8 cellular contexts compared by ENCODE assay signal in the genomic region with DNA sequence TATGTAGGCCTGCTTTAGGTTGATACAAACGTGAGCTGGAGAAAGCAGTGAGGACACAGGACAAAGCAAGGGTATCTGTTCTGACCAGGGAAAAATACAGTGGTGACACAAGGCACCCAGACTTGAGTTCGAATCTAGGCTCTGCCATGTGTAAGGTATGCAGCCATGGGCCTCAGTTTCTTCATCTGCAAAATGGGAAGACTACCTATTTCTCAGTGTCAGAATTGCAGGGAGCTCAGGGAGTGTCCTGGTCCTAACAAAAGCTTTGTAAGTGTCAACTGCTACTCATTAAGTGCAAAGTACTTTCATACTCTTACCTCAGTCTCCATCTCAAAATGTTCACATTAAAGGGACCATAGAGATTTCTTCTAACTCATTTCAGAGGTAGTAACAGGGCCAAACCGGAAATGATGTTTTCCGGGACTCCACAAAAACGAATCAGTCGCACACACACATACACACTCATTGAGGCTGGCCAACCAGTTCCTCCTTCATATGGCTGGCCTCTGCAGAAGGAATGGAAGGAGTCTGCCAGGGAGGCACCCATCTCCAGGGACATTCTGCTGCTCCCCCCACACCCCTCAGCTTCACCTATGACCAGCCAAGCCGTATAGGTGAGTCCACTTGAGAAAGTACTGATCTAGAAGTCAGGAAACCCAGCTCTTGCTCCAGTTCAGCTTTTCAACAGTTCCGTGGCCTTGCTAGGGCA. TPM values are rescaled to one million over a fixed set of nuclear protein-coding genes. Genes with fewer than 3 reads are reported as not detected.
DNase-seq lines count a peak whose midpoint lies in the region; ATAC-seq and TF ChIP-seq lines count a peak whose summit lies in the region.

No MANE protein-coding gene starts in this region.

- H4K20me1 ChIP-seq in Loucy (ENCODE audit: insufficient read depth, low read length, poor library complexity, severe bottlenecking): peaks cover 61% of the 10 kb centered on the region

- H3K79me2 ChIP-seq in Loucy (ENCODE audit: insufficient read depth, low read length): peaks cover 97% of the 10 kb centered on the region

- peak overlapping the region; percentile 71 for H3K4me3 ChIP-seq in Loucy (ENCODE audit: low read length, poor library complexity, severe bottlenecking)
- no peak overlapping the region for H3K4me3 ChIP-seq in colonic mucosa
- no peak overlapping the region for H3K4me3 ChIP-seq in sigmoid colon

- TF ChIP-seq POLR2A in sigmoid colon (IDR thresholded peaks at IDR 0.05): no peak

- intact Hi-C loops in colonic mucosa (cut with DNase I): no loop called here
- intact Hi-C loops in sigmoid colon (cut with DNase I): loop anchor here (10.0 kb wide), 1 partner anchor 54 kb away; a partner anchor contains a TSS

- 30 to 47% methylated on average over 8 of the region's 8 CpGs for WGBS in sigmoid colon, 2 donors

- no peak for ATAC-seq in HG03108 (IDR thresholded peaks at IDR 0.05; ENCODE audit: unreplicated experiment)

- DNase-seq in GM13977 (ENCODE audit: low spot score) (peak; percentile 38), colonic mucosa (no peak), sigmoid colon (no peak), retina (no peak), GM20000 (ENCODE audit: low spot score) (no peak), COLO668 (lab: John Stamatoyannopoulos, UW; ENCODE audit: unreplicated experiment) (no peak)

- TF ChIP-seq EP300 in sigmoid colon (IDR thresholded peaks at IDR 0.05): no peak

- peaks cover 89% of the 10 kb centered on the region for H3K4me1 ChIP-seq in Loucy (ENCODE audit: insufficient read depth, low read length, poor library complexity, severe bottlenecking)
- H3K4me1 ChIP-seq in colonic mucosa: peaks cover 91% of the 10 kb centered on the region
- H3K4me1 ChIP-seq in sigmoid colon: peaks cover 0 to 100% (median 100%) of the 10 kb centered on the region in 4 donors

- no peaks in the 10 kb centered on the region for H3K9me2 ChIP-seq in Loucy (replicated peaks; ENCODE audit: low read depth, low read length)

- TF ChIP-seq CTCF in GM13977 (IDR thresholded peaks at IDR 0.05; ENCODE audit: extremely low read depth, insufficient read depth, missing control alignments) (no peak), Loucy (conservative IDR thresholded peaks at IDR 0.05; ENCODE audit: low read length) (no peak), colonic mucosa (IDR thresholded peaks at IDR 0.05) (no peak), sigmoid colon (IDR thresholded peaks at IDR 0.05) (no peak), GM20000 (IDR thresholded peaks at IDR 0.05; ENCODE audit: extremely low read depth, missing control alignments) (no peak)

- H3K9ac ChIP-seq in Loucy (ENCODE audit: low read depth, low read length, poor library complexity, severe bottlenecking) (peak overlapping the region; percentile 76), colonic mucosa (ENCODE audit: low read depth in 2 of 2, low read length in 2 of 2) (peak overlapping the region in 1 of 2 donors; percentile 55)

- H2AFZ ChIP-seq in Loucy (ENCODE audit: low read length): no peak overlapping the region

- H3K27me3 ChIP-seq in Loucy (ENCODE audit: insufficient read depth, low read length, poor library complexity, severe bottlenecking) (no peaks in the 10 kb centered on the region), colonic mucosa (no peaks in the 10 kb centered on the region), sigmoid colon (no peaks in the 10 kb centered on the region)

- H3K27ac ChIP-seq in colonic mucosa: peak overlapping the region; percentile 66
- peak overlapping the region; percentile 64 to 100 (median 100) for H3K27ac ChIP-seq in sigmoid colon

- H3F3A ChIP-seq in Loucy (ENCODE audit: low read depth): peaks cover 6% of the 10 kb centered on the region

- H3K36me3 ChIP-seq in Loucy (ENCODE audit: insufficient read depth, low read length): no peaks in the 10 kb centered on the region
- no peaks in the 10 kb centered on the region for H3K36me3 ChIP-seq in colonic mucosa
- no peaks in the 10 kb centered on the region for H3K36me3 ChIP-seq in sigmoid colon

- peak overlapping the region; percentile 86 for H3K4me2 ChIP-seq in Loucy (ENCODE audit: low read depth, low read length, poor library complexity, severe bottlenecking)

- in situ Hi-C loops in GM13977 (cut with MboI; ENCODE audit: low pct_unique_long_range_greater_than_20kb, low sequenced_read_pairs, unreplicated experiment): loop anchor here (10.0 kb wide), 1 partner anchor 66 kb away; no protein-coding TSS in a partner anchor

- H3K9me3 ChIP-seq in Loucy (ENCODE audit: insufficient read depth, low read depth, low read length) (no peaks in the 10 kb centered on the region), colonic mucosa (no peaks in the 10 kb centered on the region), sigmoid colon (no peaks in the 10 kb centered on the region)

RNA-seq across cellular contexts. Expression of a gene that starts 7.8 kb away (rescaled TPM):
- total RNA-seq in colonic mucosa (100 to 1,000 TPM; 131 to 200 TPM), sigmoid colon (100 to 1,000 TPM; 121 to 183 (median 135) TPM)
- polyA plus RNA-seq in sigmoid colon: 100 to 1,000 TPM in 2 of 3 donors, 10 to 100 TPM in 1; 85.3 to 122 (median 105) TPM

RNA-seq across cellular contexts. Expression of a gene that starts 20.2 kb away (rescaled TPM):
- total RNA-seq in colonic mucosa (1 to 10 TPM; 5.1 to 8.1 TPM), sigmoid colon (10 to 100 TPM in 1 of 4 donors, 1 to 10 TPM in 3; 2.1 to 12.2 (median 5.1) TPM)
- 10 to 100 TPM in 1 of 3 donors, 1 to 10 TPM in 2; 6.2 to 11.4 (median 8.3) TPM for polyA plus RNA-seq in sigmoid colon

RNA-seq across cellular contexts. Expression of a gene that starts 56.2 kb away (rescaled TPM):
- 10 to 100 TPM; 35.6 to 68.9 TPM for total RNA-seq in colonic mucosa
- 10 to 100 TPM in 3 of 4 donors, 1 to 10 TPM in 1; 8.0 to 29.6 (median 25.3) TPM for total RNA-seq in sigmoid colon
- polyA plus RNA-seq in sigmoid colon: 10 to 100 TPM; 36.0 to 49.3 (median 47.9) TPM
